Comparison of ENCODE assay signal across 9 cellular contexts in the genomic region with DNA sequence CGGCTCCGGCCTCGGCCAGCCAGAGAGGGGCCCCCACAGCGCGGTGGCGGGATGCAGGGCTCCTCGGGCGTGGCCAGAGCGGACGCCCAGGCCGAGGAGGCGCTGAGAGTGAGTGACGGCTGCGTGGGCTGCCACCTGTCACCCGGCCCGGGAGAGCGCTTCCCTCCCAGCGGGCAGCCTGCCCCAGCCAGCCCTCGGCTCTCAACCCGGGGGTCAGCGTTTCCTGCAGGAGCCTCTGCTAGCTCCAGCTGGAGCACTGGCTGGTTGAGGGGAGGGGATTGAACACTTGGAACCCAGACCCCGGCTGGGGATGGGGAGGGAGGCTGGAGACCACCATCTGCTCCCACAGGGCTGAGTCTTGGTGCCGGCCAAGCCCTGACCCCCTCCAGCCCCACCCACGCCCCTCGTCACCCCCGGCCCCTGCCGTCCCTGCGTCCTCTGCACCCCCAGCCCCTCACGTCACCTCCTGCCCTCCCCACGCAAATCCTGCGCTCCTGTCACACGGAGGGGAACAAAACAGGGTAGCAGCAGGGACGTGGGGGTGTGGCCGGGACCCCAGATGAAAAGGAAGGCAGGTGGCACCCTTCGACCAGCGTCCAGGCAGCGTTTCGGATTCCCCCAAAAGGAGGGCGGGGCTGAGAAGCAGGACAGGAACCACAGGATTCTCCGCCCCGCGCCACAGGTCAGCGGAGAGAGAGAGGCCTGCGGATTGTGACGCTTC.
A peak's percentile ranks its signal among the peaks of the same experiment; 100 is the strongest.
DNase-seq lines count a peak whose midpoint lies in the region; ATAC-seq, FAIRE-seq and TF ChIP-seq lines count a peak whose summit lies in the region.
"Had no signal": no experiment of that assay in that cellular context is flagged by ENCODE, and none has a peak within 500 bp of the region (broad histone marks: within the 10 kb centered on the region; RNA-seq: fewer than 3 reads in every experiment).

No MANE protein-coding gene starts in this region.

- H3K4me2 ChIP-seq in endothelial cell of umbilical vein (ENCODE audit: insufficient read depth, low read length): peak overlapping the region; percentile 30

- H3K9ac ChIP-seq in endothelial cell of umbilical vein (replicated peaks; ENCODE audit: extremely low read depth, insufficient read depth, low read length): no peak overlapping the region

- H3K9me3 Mint-ChIP-seq in T-cell: no peaks in the 10 kb centered on the region

- H3K4me1 Mint-ChIP-seq in T-cell: peaks cover 23 to 36% (median 26%) of the 10 kb centered on the region in 3 donors

- DNase-seq in Daoy (ENCODE audit: low read depth) (peak; percentile 20), T-cell (peak in 5 of 34 experiments; percentile 10 to 25 (median 21)), endothelial cell of umbilical vein (ENCODE audit: low read depth, low spot score) (no peak), psoas muscle (no peak), NCI-H2029 (lab: John Stamatoyannopoulos, UW) (no peak), GM13977 (ENCODE audit: low spot score) (no peak)

- peak overlapping the region; percentile 62 to 66 for H3K27ac Mint-ChIP-seq in T-cell

- H3K79me2 ChIP-seq in endothelial cell of umbilical vein (ENCODE audit: control insufficient read depth, insufficient read depth, low read length): no peaks in the 10 kb centered on the region

- CTCF ChIA-PET in T-cell (lab: Charles Lee) (no interaction called here), endothelial cell of umbilical vein (lab: Charles Lee) (interaction anchor here (1.0 to 2.4 kb wide), 2 partner anchors 13 to 38 kb away, joined by 3 to 10 read pairs; no protein-coding TSS in a partner anchor)

- H3K27ac ChIP-seq in endothelial cell of umbilical vein (ENCODE audit: insufficient read depth, low read depth, low read length) (no peak overlapping the region), psoas muscle (no peak overlapping the region)

- no peak for FAIRE-seq in endothelial cell of umbilical vein (lab: Jason Lieb, UNC)

- dilution Hi-C loops in endothelial cell of umbilical vein (cut with MboI; ENCODE audit: extremely low pct_ligation_motif_present, low sequenced_read_pairs): no loop called here

- peaks cover 11 to 33% of the 10 kb centered on the region in 2 donors for H3K27me3 Mint-ChIP-seq in T-cell

- H3K9me3 ChIP-seq in endothelial cell of umbilical vein (replicated peaks; ENCODE audit: control insufficient read depth, insufficient read depth, low read length): no peaks in the 10 kb centered on the region
- H3K9me3 ChIP-seq in psoas muscle: no peaks in the 10 kb centered on the region

- H3K4me1 ChIP-seq in endothelial cell of umbilical vein (ENCODE audit: control insufficient read depth, extremely low read depth, insufficient read depth, low read length) (peaks cover 15% of the 10 kb centered on the region), psoas muscle (no peaks in the 10 kb centered on the region)

- in situ Hi-C loops in GM13977 (cut with MboI; ENCODE audit: low pct_unique_long_range_greater_than_20kb, low sequenced_read_pairs, unreplicated experiment): no loop called here

- H3K9me1 ChIP-seq in endothelial cell of umbilical vein (replicated peaks; ENCODE audit: control insufficient read depth, extremely low read depth, insufficient read depth, low read length): no peaks in the 10 kb centered on the region

- H4K20me1 ChIP-seq in endothelial cell of umbilical vein (replicated peaks; ENCODE audit: control insufficient read depth, extremely low read depth, insufficient read depth, low read length): no peaks in the 10 kb centered on the region

- H2AFZ ChIP-seq in endothelial cell of umbilical vein (ENCODE audit: low read depth, low read length): peak overlapping the region; percentile 83

- intact Hi-C loops in endothelial cell of umbilical vein (cut with micrococcal nuclease) (loop anchor here (2.0 kb wide), 1 partner anchor 30 kb away; no protein-coding TSS in a partner anchor), psoas muscle (cut with DNase I) (no loop called here)

- H3K27me3 ChIP-seq in endothelial cell of umbilical vein (ENCODE audit: control insufficient read depth in 2 of 2, insufficient read depth in 2 of 2, low read length in 2 of 2) (peaks cover 15 to 20% of the 10 kb centered on the region in 2 experiments), psoas muscle (ENCODE audit: insufficient read depth in 3 of 3, low read length in 2 of 3) (peaks cover 0 to 60% (median 10%) of the 10 kb centered on the region in 3 donors)

- H3K36me3 ChIP-seq in endothelial cell of umbilical vein (ENCODE audit: control insufficient read depth in 2 of 2, extremely low read depth in 1 of 2, insufficient read depth in 2 of 2, low read length in 2 of 2) (no peaks in the 10 kb centered on the region), psoas muscle (ENCODE audit: insufficient read depth in 1 of 2, low read depth in 1 of 2) (no peaks in the 10 kb centered on the region)

- WGBS in psoas muscle, 3 donors: 1 to 2% (median 1%) methylated on average over 37 to 45 of the region's 45 CpGs

- H3K4me3 ChIP-seq in endothelial cell of umbilical vein (replicated peaks in 1 of 3; ENCODE audit: insufficient read depth in 1 of 3, low read depth in 1 of 3, low read length in 3 of 3) (peak overlapping the region in 2 of 3 experiments; percentile 15 to 39), psoas muscle (peak overlapping the region; percentile 52)

- POLR2A ChIA-PET in T-cell (lab: Charles Lee) (no interaction called here), endothelial cell of umbilical vein (lab: Charles Lee) (interaction anchor here (1.1 kb wide), 1 partner anchor 14 kb away, joined by 7 read pairs; no protein-coding TSS in a partner anchor)

- TF ChIP-seq POLR2A in endothelial cell of umbilical vein (IDR thresholded peaks at IDR 0.05; ENCODE audit: low read depth, low read length): no peak

- H3K36me3 Mint-ChIP-seq in T-cell: no peaks in the 10 kb centered on the region

- H3K4me3 Mint-ChIP-seq in T-cell: peak overlapping the region; percentile 66 to 86 (median 81)

- ATAC-seq in T-cell (replicated peaks in 1 of 4) (peak; percentile 40 to 64 (median 52)), psoas muscle (no peak), GM18858 (IDR thresholded peaks at IDR 0.05; ENCODE audit: unreplicated experiment) (no peak), GM21390 (IDR thresholded peaks at IDR 0.05; ENCODE audit: unreplicated experiment) (no peak)
- ATAC-seq: Panc1 had no signal

- BruUV-seq in endothelial cell of umbilical vein (replicated peaks; lab: Mats Ljungman, UMichigan): no TSS peak

- TF ChIP-seq CTCF in endothelial cell of umbilical vein (IDR thresholded peaks at IDR 0.05; ENCODE audit: extremely low read depth in 1 of 2, insufficient read depth in 1 of 2, low read depth in 1 of 2, low read length in 2 of 2) (no peak), psoas muscle (IDR thresholded peaks at IDR 0.05) (no peak), GM13977 (IDR thresholded peaks at IDR 0.05; ENCODE audit: extremely low read depth, insufficient read depth, missing control alignments) (no peak)

TF ChIP-seq in endothelial cell of umbilical vein, 7 proteins besides CTCF, POLR2A, EP300 and RAD21:
- no peak for TF ChIP-seq POLR2AphosphoS5 (IDR thresholded peaks at IDR 0.05; ENCODE audit: insufficient read depth, low read depth, low read length)
- no peak for TF ChIP-seq MYC (IDR thresholded peaks at IDR 0.05; ENCODE audit: low read depth, low read length)
- TF ChIP-seq, protein P1, sequence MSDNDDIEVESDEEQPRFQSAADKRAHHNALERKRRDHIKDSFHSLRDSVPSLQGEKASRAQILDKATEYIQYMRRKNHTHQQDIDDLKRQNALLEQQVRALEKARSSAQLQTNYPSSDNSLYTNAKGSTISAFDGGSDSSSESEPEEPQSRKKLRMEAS (IDR thresholded peaks at IDR 0.05; ENCODE audit: insufficient read depth, insufficient read length): no peak
- TF ChIP-seq FOS (IDR thresholded peaks at IDR 0.05; ENCODE audit: borderline replicate concordance, insufficient read depth, low read length): no peak
- TF ChIP-seq GATA2 (IDR thresholded peaks at IDR 0.05; ENCODE audit: insufficient read depth, insufficient read length, low read depth, low read length): no peak
- no peak for TF ChIP-seq JUN (IDR thresholded peaks at IDR 0.05; ENCODE audit: borderline replicate concordance, insufficient read depth, insufficient read length, low read depth)
- TF ChIP-seq EZH2 (IDR thresholded peaks at IDR 0.05; ENCODE audit: borderline replicate concordance, low read depth, low read length, severe bottlenecking): peak; percentile 12
TF ChIP-seq in endothelial cell of umbilical vein: peak in this region for 1.

Comparison
In these comparisons a context has a peak if more than half of its experiments do, and no peak if none do; other contexts are left out.
1. ATAC-seq: peak in T-cell (4 of 4); none in psoas muscle (0 of 4), GM18858 (single experiment) and GM21390 (single experiment).